Comparison of ENCODE assay signal across 1 cellular context in the genomic region with DNA sequence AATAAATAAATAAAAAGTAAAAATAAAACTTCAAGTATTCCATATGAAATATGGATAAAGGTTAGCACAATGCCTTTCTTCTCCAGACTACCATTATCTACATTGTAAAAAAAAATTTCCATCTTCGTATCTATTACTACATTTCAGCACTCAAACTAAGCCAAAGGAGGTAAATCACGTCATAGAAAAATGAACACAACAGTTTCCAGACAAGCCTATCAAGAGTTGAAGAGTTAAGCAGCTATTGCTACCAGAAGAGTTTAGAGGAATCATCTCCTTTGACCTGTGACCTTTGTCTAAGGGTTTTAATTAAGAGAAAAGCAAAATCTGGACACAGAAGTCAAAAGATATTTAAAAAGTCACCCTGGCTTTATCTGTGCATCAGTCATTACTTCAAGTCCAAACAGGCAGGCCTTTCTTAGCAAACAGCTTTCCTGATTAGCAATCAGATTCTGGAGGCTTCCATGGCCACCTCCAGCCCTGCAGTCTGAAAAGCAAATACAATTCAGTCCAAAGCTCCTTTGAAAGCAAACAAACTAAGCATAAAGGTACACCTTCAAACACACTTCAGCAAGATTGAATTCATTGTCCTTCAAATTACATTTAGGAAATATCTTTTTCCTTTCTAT.
TF ChIP-seq lines count a peak whose summit lies in the region.

No MANE protein-coding gene starts in this region.

TF ChIP-seq in HepG2, 621 proteins besides CTCF, POLR2A, EP300 and RAD21 (continued from another document and continues in another):
- TF ChIP-seq HIC2 (CRISPR knock-in tag; IDR thresholded peaks at IDR 0.05; ENCODE audit: low read depth) (no peak), TBX3 (IDR thresholded peaks at IDR 0.05; ENCODE audit: borderline replicate concordance) (peak; percentile 96), KDM6A (CRISPR knock-in tag; IDR thresholded peaks at IDR 0.05; ENCODE audit: low read depth) (peak; percentile 71), FOXC1 (CRISPR knock-in tag; IDR thresholded peaks at IDR 0.05; ENCODE audit: borderline replicate concordance) (no peak), HNF1A (IDR thresholded peaks at IDR 0.05; ENCODE audit: low read depth) (peak; percentile 60; the same call in 1 of the 2 replicates), HNF1A (CRISPR knock-in tag; IDR thresholded peaks at IDR 0.05; ENCODE audit: borderline replicate concordance) (peak; percentile 75; the same call in 1 of the 2 replicates), ZNF549 (CRISPR knock-in tag; IDR thresholded peaks at IDR 0.05) (no peak), KDM5A (IDR thresholded peaks at IDR 0.05; ENCODE audit: borderline replicate concordance, low read length) (no peak), ZNF710 (CRISPR knock-in tag; IDR thresholded peaks at IDR 0.05; ENCODE audit: borderline replicate concordance) (peak; percentile 76; the same call in 1 of the 2 replicates), TEAD3 (CRISPR knock-in tag; optimal IDR thresholded peaks at IDR 0.05; ENCODE audit: borderline replicate concordance) (peak; percentile 67), ZBTB20 (CRISPR knock-in tag; IDR thresholded peaks at IDR 0.05; ENCODE audit: borderline replicate concordance, low read depth) (peak; percentile 40; the same call in 1 of the 2 replicates), IKZF5 (CRISPR knock-in tag; IDR thresholded peaks at IDR 0.05) (peak; percentile 87), FOXJ3 (CRISPR knock-in tag; IDR thresholded peaks at IDR 0.05; ENCODE audit: borderline replicate concordance) (peak; percentile 83; the same call in 1 of the 2 replicates), HNF4A (CRISPR knock-in tag; IDR thresholded peaks at IDR 0.05) (peak; percentile 93), TBL1XR1 (IDR thresholded peaks at IDR 0.05; ENCODE audit: borderline replicate concordance, low read length, partially characterized antibody) (no peak), ZNF24 (IDR thresholded peaks at IDR 0.05) (peak; percentile 63; the same call in 1 of the 2 replicates), ZNF550 (CRISPR knock-in tag; IDR thresholded peaks at IDR 0.05; ENCODE audit: borderline replicate concordance) (no peak), TCF7 (IDR thresholded peaks at IDR 0.05; ENCODE audit: low read depth) (peak; percentile 81), NCOR1 (IDR thresholded peaks at IDR 0.05; ENCODE audit: borderline replicate concordance, low read length) (peak; percentile 87; the same call in 1 of the 2 replicates), ELF3 (CRISPR knock-in tag; IDR thresholded peaks at IDR 0.05) (peak; percentile 69), ZBTB2 (CRISPR knock-in tag; IDR thresholded peaks at IDR 0.05; ENCODE audit: low read depth) (no peak), MED8 (CRISPR knock-in tag; IDR thresholded peaks at IDR 0.05; ENCODE audit: insufficient replicate concordance) (no peak), TCF12 (IDR thresholded peaks at IDR 0.05) (no peak), TCF12 (CRISPR knock-in tag; IDR thresholded peaks at IDR 0.05) (no peak), ZNF639 (CRISPR knock-in tag; conservative IDR thresholded peaks at IDR 0.05) (no peak), GLI4 (CRISPR knock-in tag; IDR thresholded peaks at IDR 0.05; ENCODE audit: borderline replicate concordance) (no peak), KDM4B (CRISPR knock-in tag; IDR thresholded peaks at IDR 0.05) (0 out of 2 replicates have a peak, but pooled peaks have one; percentile 34), KAT7 (CRISPR knock-in tag; IDR thresholded peaks at IDR 0.05; ENCODE audit: borderline replicate concordance) (no peak)
- TF ChIP-seq, protein P1, sequence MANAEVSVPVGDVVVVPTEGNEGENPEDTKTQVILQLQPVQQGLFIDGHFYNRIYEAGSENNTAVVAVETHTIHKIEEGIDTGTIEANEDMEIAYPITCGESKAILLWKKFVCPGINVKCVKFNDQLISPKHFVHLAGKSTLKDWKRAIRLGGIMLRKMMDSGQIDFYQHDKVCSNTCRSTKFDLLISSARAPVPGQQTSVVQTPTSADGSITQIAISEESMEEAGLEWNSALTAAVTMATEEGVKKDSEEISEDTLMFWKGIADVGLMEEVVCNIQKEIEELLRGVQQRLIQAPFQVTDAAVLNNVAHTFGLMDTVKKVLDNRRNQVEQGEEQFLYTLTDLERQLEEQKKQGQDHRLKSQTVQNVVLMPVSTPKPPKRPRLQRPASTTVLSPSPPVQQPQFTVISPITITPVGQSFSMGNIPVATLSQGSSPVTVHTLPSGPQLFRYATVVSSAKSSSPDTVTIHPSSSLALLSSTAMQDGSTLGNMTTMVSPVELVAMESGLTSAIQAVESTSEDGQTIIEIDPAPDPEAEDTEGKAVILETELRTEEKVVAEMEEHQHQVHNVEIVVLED (CRISPR knock-in tag; IDR thresholded peaks at IDR 0.05; ENCODE audit: borderline replicate concordance) = no peak
- TF ChIP-seq, protein P2, sequence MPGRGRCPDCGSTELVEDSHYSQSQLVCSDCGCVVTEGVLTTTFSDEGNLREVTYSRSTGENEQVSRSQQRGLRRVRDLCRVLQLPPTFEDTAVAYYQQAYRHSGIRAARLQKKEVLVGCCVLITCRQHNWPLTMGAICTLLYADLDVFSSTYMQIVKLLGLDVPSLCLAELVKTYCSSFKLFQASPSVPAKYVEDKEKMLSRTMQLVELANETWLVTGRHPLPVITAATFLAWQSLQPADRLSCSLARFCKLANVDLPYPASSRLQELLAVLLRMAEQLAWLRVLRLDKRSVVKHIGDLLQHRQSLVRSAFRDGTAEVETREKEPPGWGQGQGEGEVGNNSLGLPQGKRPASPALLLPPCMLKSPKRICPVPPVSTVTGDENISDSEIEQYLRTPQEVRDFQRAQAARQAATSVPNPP (CRISPR knock-in tag; IDR thresholded peaks at IDR 0.05) = no peak
- TF ChIP-seq, protein P3, sequence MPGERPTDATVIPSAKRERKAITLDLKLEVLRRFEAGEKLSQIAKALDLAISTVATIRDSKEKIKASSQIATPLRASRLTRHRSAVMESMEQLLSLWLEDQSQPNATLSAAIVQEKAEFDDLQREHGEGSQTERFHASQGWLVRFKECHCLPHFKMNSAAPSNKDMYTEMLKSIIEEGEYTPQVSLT (CRISPR knock-in tag; IDR thresholded peaks at IDR 0.05; ENCODE audit: borderline replicate concordance, low read depth) = no peak
- TF ChIP-seq, protein P4, sequence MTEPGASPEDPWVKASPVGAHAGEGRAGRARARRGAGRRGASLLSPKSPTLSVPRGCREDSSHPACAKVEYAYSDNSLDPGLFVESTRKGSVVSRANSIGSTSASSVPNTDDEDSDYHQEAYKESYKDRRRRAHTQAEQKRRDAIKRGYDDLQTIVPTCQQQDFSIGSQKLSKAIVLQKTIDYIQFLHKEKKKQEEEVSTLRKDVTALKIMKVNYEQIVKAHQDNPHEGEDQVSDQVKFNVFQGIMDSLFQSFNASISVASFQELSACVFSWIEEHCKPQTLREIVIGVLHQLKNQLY (CRISPR knock-in tag; IDR thresholded peaks at IDR 0.05) = peak; percentile 58; the same call in 1 of the 2 replicates
- TF ChIP-seq, protein P5, sequence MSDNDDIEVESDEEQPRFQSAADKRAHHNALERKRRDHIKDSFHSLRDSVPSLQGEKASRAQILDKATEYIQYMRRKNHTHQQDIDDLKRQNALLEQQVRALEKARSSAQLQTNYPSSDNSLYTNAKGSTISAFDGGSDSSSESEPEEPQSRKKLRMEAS (IDR thresholded peaks at IDR 0.05) = 0 out of 2 replicates have a peak, but pooled peaks have one; percentile 37
- TF ChIP-seq, protein P6, sequence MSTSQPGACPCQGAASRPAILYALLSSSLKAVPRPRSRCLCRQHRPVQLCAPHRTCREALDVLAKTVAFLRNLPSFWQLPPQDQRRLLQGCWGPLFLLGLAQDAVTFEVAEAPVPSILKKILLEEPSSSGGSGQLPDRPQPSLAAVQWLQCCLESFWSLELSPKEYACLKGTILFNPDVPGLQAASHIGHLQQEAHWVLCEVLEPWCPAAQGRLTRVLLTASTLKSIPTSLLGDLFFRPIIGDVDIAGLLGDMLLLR (CRISPR knock-in tag; IDR thresholded peaks at IDR 0.05) = no peak
